In genomic region chr9:116280529-116280928, GRCh38 we compare ENCODE assay signal across 20 cellular contexts.
"Had no signal": no experiment of that assay in that cellular context is flagged by ENCODE, and none has a peak within 500 bp of the region (broad histone marks: within the 10 kb centered on the region; RNA-seq: fewer than 3 reads in every experiment).

No MANE protein-coding gene starts in this region.

- H3K4me1 Mint-ChIP-seq: natural killer cell had no signal

- H3K4me1 ChIP-seq: suprapubic skin, upper lobe of left lung had no signal

- ATAC-seq: mucosa of descending colon, natural killer cell, sciatic nerve had no signal

- H3K27me3 ChIP-seq: suprapubic skin, upper lobe of left lung had no signal

- H3K4me3 Mint-ChIP-seq: activated naive CD8-positive, alpha-beta T cell; natural killer cell had no signal

- H3K27ac ChIP-seq: coronary artery, suprapubic skin, upper lobe of left lung had no signal

- H3K9me3 ChIP-seq: mucosa of descending colon, suprapubic skin, upper lobe of left lung had no signal

- H3K36me3 ChIP-seq: suprapubic skin, upper lobe of left lung had no signal

- H3K27ac Mint-ChIP-seq: activated naive CD8-positive, alpha-beta T cell; natural killer cell had no signal

- DNase-seq: activated CD4-positive, alpha-beta T cell treated with anti-CD3 and anti-CD28 coated beads, Interleukin-2, amount 50 U/mL, for 4 hours; activated CD4-positive, CD25-positive, alpha-beta regulatory T cell treated with anti-CD3 and anti-CD28 coated beads, Interleukin-2, amount 50 U/mL, for 72 hours; activated gamma-delta T cell; activated T-cell treated with anti-CD3 and anti-CD28 coated beads, Interleukin-2, amount 50 U/mL, for 48 hours; aorta; effector CD4-positive, alpha-beta T cell; hippocampal formation; mucosa of descending colon; natural killer cell; occipital lobe; stimulated activated CD4-positive, alpha-beta T cell treated with anti-CD3 and anti-CD28 coated beads, Interleukin-12 subunit alpha, Interleukin-12 subunit beta, amount 100 ng/mL, for 4 hours; stimulated activated naive CD4-positive, alpha-beta T cell treated with Interleukin-2 at 50 U/mL for 16 hours; SW 1271; upper lobe of left lung had no signal

- FAIRE-seq: endothelial cell of umbilical vein had no signal

- H3K36me3 Mint-ChIP-seq: activated naive CD8-positive, alpha-beta T cell; natural killer cell had no signal

- H3K4me3 ChIP-seq: coronary artery, lung, mucosa of descending colon, suprapubic skin, upper lobe of left lung had no signal
